In the genomic region with DNA sequence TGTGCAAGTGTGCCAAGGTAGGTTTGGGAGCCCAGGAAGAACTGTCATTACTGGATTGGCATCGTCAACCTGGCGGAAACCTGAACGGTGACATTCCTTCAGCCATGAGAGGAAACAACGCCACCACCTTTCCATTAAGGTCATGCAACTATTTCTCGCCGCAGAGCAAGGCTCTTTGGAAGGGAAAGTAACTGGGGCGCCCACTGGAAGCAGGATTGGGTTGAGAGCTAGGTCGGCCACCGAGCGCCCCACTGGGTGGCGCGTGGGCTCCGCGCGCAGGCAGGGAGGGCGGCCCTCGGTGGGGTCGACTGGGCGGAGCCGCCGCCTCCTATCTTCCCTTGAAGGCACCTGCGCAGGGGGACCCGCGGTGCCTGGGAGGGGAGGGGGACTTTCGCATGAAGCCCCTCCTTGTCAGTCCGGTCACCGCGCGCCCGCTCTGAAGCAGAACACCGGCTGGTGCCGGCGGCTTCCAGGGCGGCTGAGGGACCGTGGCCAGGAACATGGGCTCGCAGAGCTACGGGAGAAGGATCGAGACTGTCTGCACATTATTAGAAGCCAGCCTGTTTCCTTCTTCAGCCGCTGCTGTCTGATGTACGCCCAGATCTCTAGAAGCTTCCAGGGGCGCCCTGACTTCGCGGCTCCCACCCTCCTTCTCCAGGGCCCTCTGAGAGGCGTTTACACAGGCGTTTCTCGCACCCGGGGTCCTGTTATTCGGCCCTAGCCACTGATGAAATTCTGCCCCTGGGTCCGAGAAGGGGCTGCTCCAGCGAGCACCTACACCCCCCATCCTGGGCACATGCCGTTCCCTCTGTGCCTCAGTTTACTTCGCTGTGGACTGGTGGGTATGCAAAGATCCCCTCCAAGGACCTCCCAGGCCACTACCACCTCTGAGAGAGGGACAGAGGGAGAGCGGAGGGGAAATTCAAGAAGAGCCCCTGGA, we compare ENCODE assay signal across 14 cellular contexts. TPM values are rescaled to one million over a fixed set of nuclear protein-coding genes. Genes with fewer than 3 reads are reported as not detected.
A peak's percentile ranks its signal among the peaks of the same experiment; 100 is the strongest.
DNase-seq lines count a peak whose midpoint lies in the region; ATAC-seq and TF ChIP-seq lines count a peak whose summit lies in the region.
"Had no signal": no experiment of that assay in that cellular context is flagged by ENCODE, and none has a peak within 500 bp of the region (broad histone marks: within the 10 kb centered on the region; RNA-seq: fewer than 3 reads in every experiment).

No MANE protein-coding gene starts in this region.

- no peaks in the 10 kb centered on the region for H3K79me2 ChIP-seq in GM23338 (replicated peaks; ENCODE audit: insufficient read depth)

- no peaks in the 10 kb centered on the region for H3K9me2 ChIP-seq in GM23338 (ENCODE audit: insufficient read depth)

- no peak overlapping the region for H4K8ac ChIP-seq in neuronal stem cell (ENCODE audit: low read depth, low read length)

- H2BK5ac ChIP-seq in neuronal stem cell (ENCODE audit: low read length) = no peak overlapping the region

- H2AK5ac ChIP-seq in neuronal stem cell (ENCODE audit: low read depth, low read length) = peak overlapping the region; percentile 23

- no peak overlapping the region for H2BK15ac ChIP-seq in neuronal stem cell (ENCODE audit: low read length)

- H3K27ac ChIP-seq in GM23338 (ENCODE audit: low read depth) (no peak overlapping the region), heart left ventricle (no peak overlapping the region), neuronal stem cell (replicated peaks; ENCODE audit: low read length) (no peak overlapping the region)
- H3K27ac ChIP-seq: BLaER1, esophagus muscularis mucosa, SJCRH30 had no signal

- no peaks in the 10 kb centered on the region for H4K20me1 ChIP-seq in GM23338 (replicated peaks; ENCODE audit: insufficient read depth)

- H3K4me1 Mint-ChIP-seq in GM23338 (peaks cover 3% of the 10 kb centered on the region), WTC11 (0 out of 2 replicates have a peak, but pooled peaks cover 4% of the 10 kb centered on the region)
- no peaks in the 10 kb centered on the region for H3K4me1 Mint-ChIP-seq in activated CD4-positive, alpha-beta memory T cell treated with anti-CD3 and anti-CD28 coated beads, Interleukin-2, amount 10 ng/mL, durations not matched to agents 7 days and 5 days
- H3K4me1 Mint-ChIP-seq in stimulated activated memory B cell treated with anti-CD40 and anti-IgM and Interleukin-4, amounts not matched to agents 10 μg/mL and 1 μg/mL and 100 μg/mL, for 72 hours = no peaks in the 10 kb centered on the region

- intact Hi-C loops in heart left ventricle (cut with DNase I) = no loop called here

- TF ChIP-seq CTCF in GM23338 (conservative IDR thresholded peaks at IDR 0.05; ENCODE audit: low read depth in 2 of 2) (peak; percentile 13 to 28; a peak in 2 of 4 replicates), WTC11 (IDR thresholded peaks at IDR 0.05) (no peak), heart left ventricle (IDR thresholded peaks at IDR 0.05) (no peak)

- ATAC-seq in GM23338 = peak; percentile 77
- ATAC-seq in WTC11 = peak; percentile 55
- ATAC-seq in heart left ventricle = peak in 1 of 4 donors; percentile 29
- ATAC-seq in stimulated activated memory B cell treated with anti-CD40 and anti-IgM and Interleukin-4, amounts not matched to agents 10 μg/mL and 1 μg/mL and 100 μg/mL, for 72 hours = no peak

- H3K4me1 ChIP-seq in GM23338 (ENCODE audit: insufficient read depth) (peaks cover 3% of the 10 kb centered on the region; the same call in 1 of the 2 replicates), heart left ventricle (peaks cover 0 to 8% (median 0%) of the 10 kb centered on the region in 12 donors), neuronal stem cell (ENCODE audit: control insufficient read depth in 2 of 2, insufficient read depth in 1 of 2, low read depth in 1 of 2, low read length in 2 of 2) (peaks cover 7 to 15% of the 10 kb centered on the region in 2 donors)
- H3K4me1 ChIP-seq: SJCRH30 had no signal

- no peak overlapping the region for H3K4ac ChIP-seq in neuronal stem cell (ENCODE audit: low read length)

- no peak overlapping the region for H2BK120ac ChIP-seq in neuronal stem cell (ENCODE audit: low read depth, low read length)

- H2AFZ ChIP-seq in GM23338 = peak overlapping the region; percentile 97
- H2AFZ ChIP-seq in neuronal stem cell (ENCODE audit: low read length) = no peak overlapping the region

- H3K27me3 Mint-ChIP-seq in GM23338 (ENCODE audit: insufficient read depth, low read depth, poor library complexity) (peaks cover 19% of the 10 kb centered on the region), WTC11 (ENCODE audit: low read depth) (peaks cover 19% of the 10 kb centered on the region)
- peaks cover 22% of the 10 kb centered on the region for H3K27me3 Mint-ChIP-seq in activated CD4-positive, alpha-beta memory T cell treated with anti-CD3 and anti-CD28 coated beads, Interleukin-2, amount 10 ng/mL, durations not matched to agents 7 days and 5 days
- peaks cover 41% of the 10 kb centered on the region for H3K27me3 Mint-ChIP-seq in stimulated activated memory B cell treated with anti-CD40 and anti-IgM and Interleukin-4, amounts not matched to agents 10 μg/mL and 1 μg/mL and 100 μg/mL, for 72 hours

- H3K4me3 Mint-ChIP-seq in GM23338 (peak overlapping the region; percentile 39; the same call in 2 of the 3 replicates), WTC11 (peak overlapping the region; percentile 24)
- no peak overlapping the region for H3K4me3 Mint-ChIP-seq in activated CD4-positive, alpha-beta memory T cell treated with anti-CD3 and anti-CD28 coated beads, Interleukin-2, amount 10 ng/mL, durations not matched to agents 7 days and 5 days
- H3K4me3 Mint-ChIP-seq in stimulated activated memory B cell treated with anti-CD40 and anti-IgM and Interleukin-4, amounts not matched to agents 10 μg/mL and 1 μg/mL and 100 μg/mL, for 72 hours = no peak overlapping the region

- peak overlapping the region; percentile 59 for H3K23ac ChIP-seq in neuronal stem cell (ENCODE audit: low read depth, low read length, poor library complexity)

- no peaks in the 10 kb centered on the region for H3K36me3 Mint-ChIP-seq in GM23338 (ENCODE audit: low read depth)
- no peaks in the 10 kb centered on the region for H3K36me3 Mint-ChIP-seq in WTC11
- no peaks in the 10 kb centered on the region for H3K36me3 Mint-ChIP-seq in activated CD4-positive, alpha-beta memory T cell treated with anti-CD3 and anti-CD28 coated beads, Interleukin-2, amount 10 ng/mL, durations not matched to agents 7 days and 5 days (ENCODE audit: low read depth)
- no peaks in the 10 kb centered on the region for H3K36me3 Mint-ChIP-seq in stimulated activated memory B cell treated with anti-CD40 and anti-IgM and Interleukin-4, amounts not matched to agents 10 μg/mL and 1 μg/mL and 100 μg/mL, for 72 hours

- H3K9ac ChIP-seq in neuronal stem cell (ENCODE audit: low read depth, low read length, poor library complexity) = no peak overlapping the region
- H3K9ac ChIP-seq: BLaER1 had no signal

- no peaks in the 10 kb centered on the region for H3K79me1 ChIP-seq in neuronal stem cell (ENCODE audit: low read depth, low read length)

- H3K18ac ChIP-seq in neuronal stem cell (ENCODE audit: low read length) = peak overlapping the region; percentile 30

- H3K4me2 ChIP-seq in GM23338 (peak overlapping the region; percentile 79), neuronal stem cell (ENCODE audit: insufficient read depth, low read length, poor library complexity, severe bottlenecking) (peak overlapping the region; percentile 46)
- H3K4me2 ChIP-seq: BLaER1 had no signal

- no peak for TF ChIP-seq POLR2A in heart left ventricle (IDR thresholded peaks at IDR 0.05)

- CTCF ChIA-PET in WTC11 (lab: Charles Lee) = interaction anchor here (0.5 to 1.6 kb wide), 4 partner anchors 12 to 56 kb away, joined by 3 to 9 read pairs (median 5); no protein-coding TSS in a partner anchor
- CTCF ChIA-PET in activated CD4-positive, alpha-beta memory T cell treated with anti-CD3 and anti-CD28 coated beads, Interleukin-2, amount 10 ng/mL, durations not matched to agents 7 days and 5 days (lab: Charles Lee) = no interaction called here

- H2BK12ac ChIP-seq in neuronal stem cell (ENCODE audit: low read length) = no peak overlapping the region

- H3K27me3 ChIP-seq in GM23338 (ENCODE audit: insufficient read depth) (peaks cover 26% of the 10 kb centered on the region), heart left ventricle (peaks cover 0 to 42% (median 14%) of the 10 kb centered on the region in 9 donors), neuronal stem cell (ENCODE audit: control insufficient read depth in 3 of 3, insufficient read depth in 3 of 3, low read depth in 1 of 3, low read length in 3 of 3) (peaks cover 0 to 7% (median 5%) of the 10 kb centered on the region in 3 experiments)

- POLR2A ChIA-PET in WTC11 (lab: Charles Lee) = no interaction called here
- POLR2A ChIA-PET in activated CD4-positive, alpha-beta memory T cell treated with anti-CD3 and anti-CD28 coated beads, Interleukin-2, amount 10 ng/mL, durations not matched to agents 7 days and 5 days (lab: Charles Lee) = interaction anchor here (0.6 kb wide), 1 partner anchor 120 kb away, joined by 3 read pairs; no protein-coding TSS in a partner anchor

- no peak overlapping the region for H3K14ac ChIP-seq in neuronal stem cell (ENCODE audit: low read length)

- 18 to 32% (median 27%) methylated on average over 29 to 53 of the region's 53 CpGs for WGBS in heart left ventricle, 4 donors
- WGBS in neuronal stem cell (ENCODE audit: extremely low coverage in 2 of 2, insufficient read length in 2 of 2, insufficient replicate concordance in 1 of 2), 2 donors = no CpG with 5 or more reads among the region's 53 CpGs

- H3F3A ChIP-seq in GM23338 (replicated peaks; ENCODE audit: low read depth) = no peaks in the 10 kb centered on the region

- no peak overlapping the region for H4K91ac ChIP-seq in neuronal stem cell (ENCODE audit: low read depth, low read length, poor library complexity)

- DNase-seq in GM23338 (ENCODE audit: low spot score) = peak; percentile 62
- DNase-seq in WTC11 (ENCODE audit: low spot score) = peak; percentile 43
- no peak for DNase-seq in heart left ventricle
- no peak for DNase-seq in neuronal stem cell (ENCODE audit: low spot score)
- DNase-seq in activated CD4-positive, alpha-beta memory T cell treated with anti-CD3 and anti-CD28 coated beads, Interleukin-2, amount 10 ng/mL, durations not matched to agents 7 days and 5 days = no peak
- DNase-seq in DMS153 treated with DMSO at 0.1 percent for 48 hours (lab: John Stamatoyannopoulos, UW; ENCODE audit: unreplicated experiment) = no peak
- DNase-seq in NCI-H82 treated with DMSO at 0.1 percent for 48 hours (lab: John Stamatoyannopoulos, UW; ENCODE audit: unreplicated experiment) = no peak
- DNase-seq: DND-41; NK-92 treated with Interleukin-12 subunit alpha and Interleukin-12 subunit beta, amount 100 ng/mL, for 24 hours; SJCRH30; stimulated activated CD4-positive, alpha-beta T cell treated with anti-CD3 and anti-CD28 coated beads, Interleukin-2, amount 100 ng/mL, for 24 hours had no signal

- H3K9me3 ChIP-seq in heart left ventricle = no peaks in the 10 kb centered on the region
- H3K9me3 ChIP-seq in neuronal stem cell (replicated peaks in 1 of 2; ENCODE audit: control insufficient read depth in 2 of 2, insufficient read depth in 1 of 2, low read depth in 1 of 2, low read length in 2 of 2) = no peaks in the 10 kb centered on the region
- H3K9me3 ChIP-seq: BLaER1, esophagus muscularis mucosa, SJCRH30 had no signal

- H3K9me3 Mint-ChIP-seq in GM23338 (no peaks in the 10 kb centered on the region), WTC11 (no peaks in the 10 kb centered on the region)
- H3K9me3 Mint-ChIP-seq in activated CD4-positive, alpha-beta memory T cell treated with anti-CD3 and anti-CD28 coated beads, Interleukin-2, amount 10 ng/mL, durations not matched to agents 7 days and 5 days = no peaks in the 10 kb centered on the region
- H3K9me3 Mint-ChIP-seq in stimulated activated memory B cell treated with anti-CD40 and anti-IgM and Interleukin-4, amounts not matched to agents 10 μg/mL and 1 μg/mL and 100 μg/mL, for 72 hours = no peaks in the 10 kb centered on the region

- peak overlapping the region; percentile 48 for H3K4me3 ChIP-seq in GM23338
- H3K4me3 ChIP-seq in heart left ventricle = peak overlapping the region in 7 of 12 donors; percentile 10 to 31 (median 13)
- H3K4me3 ChIP-seq in neuronal stem cell (ENCODE audit: low read length in 2 of 2) = no peak overlapping the region
- H3K4me3 ChIP-seq: BLaER1, SJCRH30 had no signal

- no peak overlapping the region for H3K27ac Mint-ChIP-seq in GM23338
- H3K27ac Mint-ChIP-seq in WTC11 = no peak overlapping the region
- H3K27ac Mint-ChIP-seq in activated CD4-positive, alpha-beta memory T cell treated with anti-CD3 and anti-CD28 coated beads, Interleukin-2, amount 10 ng/mL, durations not matched to agents 7 days and 5 days = no peak overlapping the region
- no peak overlapping the region for H3K27ac Mint-ChIP-seq in stimulated activated memory B cell treated with anti-CD40 and anti-IgM and Interleukin-4, amounts not matched to agents 10 μg/mL and 1 μg/mL and 100 μg/mL, for 72 hours

- H3K36me3 ChIP-seq in GM23338 (ENCODE audit: insufficient read depth) (no peaks in the 10 kb centered on the region), heart left ventricle (no peaks in the 10 kb centered on the region), neuronal stem cell (replicated peaks in 1 of 2; ENCODE audit: control insufficient read depth in 2 of 2, insufficient read depth in 2 of 2, low read length in 2 of 2) (no peaks in the 10 kb centered on the region)
- H3K36me3 ChIP-seq: BLaER1, esophagus muscularis mucosa, SJCRH30 had no signal

RNA-seq across cellular contexts. Expression of gene MAL, which starts 27.3 kb away (rescaled TPM):
- total RNA-seq in GM23338 (2014; rRNA removed; shearing (Covaris generic)) = 0.24 and 2.6 TPM in 2 replicates
- polyA plus RNA-seq in GM23338 (2016; fragmentation: Nextera tagmentation; extraction: Ambion mirVana) = 0.31 TPM in 1 of 2 replicates, not detected in the other
- total RNA-seq in WTC11 (2021) = 0.22 to 0.39 TPM in 2 of 3 replicates, not detected in the other
- total RNA-seq in heart left ventricle = 10 to 100 TPM in 2 of 9 donors, 1 to 10 TPM in 6, under 1 TPM in 1; 0.97 to 12.7 (median 3.5) TPM
- 1 to 10 TPM; 2.3 to 8.4 TPM for polyA plus RNA-seq in heart left ventricle
- polyA plus RNA-seq in neuronal stem cell (2013, experiment 1 of 2) = 0.18 TPM
- polyA plus RNA-seq in neuronal stem cell (2013, experiment 2 of 2) = 0.19 TPM
- total RNA-seq in activated CD4-positive, alpha-beta memory T cell treated with anti-CD3 and anti-CD28 coated beads, Interleukin-2, amount 10 ng/mL, durations not matched to agents 7 days and 5 days = 100 to 1,000 TPM; 202 to 210 TPM
- total RNA-seq: SJCRH30 had no signal

Comparison
In these comparisons a context has a peak if more than half of its experiments do, and no peak if none do; other contexts are left out.
1. DNase-seq: peak in GM23338 (single experiment) and WTC11 (single experiment); none in heart left ventricle (0 of 5), neuronal stem cell (single experiment), activated CD4-positive, alpha-beta memory T cell treated with anti-CD3 and anti-CD28 coated beads, Interleukin-2, amount 10 ng/mL, durations not matched to agents 7 days and 5 days (single experiment), DMS153 treated with DMSO at 0.1 percent for 48 hours (single experiment) and NCI-H82 treated with DMSO at 0.1 percent for 48 hours (single experiment).
2. H3K4me3 ChIP-seq: peak in GM23338 (single experiment) and heart left ventricle (7 of 12); none in neuronal stem cell (0 of 2).
3. H3K4me3 Mint-ChIP-seq: peak in GM23338 (single experiment) and WTC11 (single experiment); none in activated CD4-positive, alpha-beta memory T cell treated with anti-CD3 and anti-CD28 coated beads, Interleukin-2, amount 10 ng/mL, durations not matched to agents 7 days and 5 days (single experiment) and stimulated activated memory B cell treated with anti-CD40 and anti-IgM and Interleukin-4, amounts not matched to agents 10 μg/mL and 1 μg/mL and 100 μg/mL, for 72 hours (single experiment).
4. CTCF ChIP-seq: peak in GM23338 (2 of 2); none in WTC11 (single experiment) and heart left ventricle (0 of 12).
5. RNA of gene MAL, which starts 27.3 kb away (total RNA-seq): 202 to 210 TPM in activated CD4-positive, alpha-beta memory T cell treated with anti-CD3 and anti-CD28 coated beads, Interleukin-2, amount 10 ng/mL, durations not matched to agents 7 days and 5 days; 0.97 to 12.7 TPM in heart left ventricle, 0.24 to 2.6 TPM in GM23338 and 0.22 to 0.39 TPM in WTC11; every median in the first group is over 10 times any median in the second.